In genomic region chr15:63237071-63237470, GRCh38 we compare ENCODE assay signal across 7 cellular contexts. TPM values are rescaled to one million over a fixed set of nuclear protein-coding genes. Genes with fewer than 3 reads are reported as not detected.
A peak's percentile ranks its signal among the peaks of the same experiment; 100 is the strongest.
DNase-seq lines count a peak whose midpoint lies in the region; ATAC-seq, FAIRE-seq and TF ChIP-seq lines count a peak whose summit lies in the region.
"Not testable (repeated sequence)": the region's sequence is repeated elsewhere in the genome, so short reads cannot be mapped to it uniquely, and the experiment has no call there.

No MANE protein-coding gene starts in this region.

- H3F3A ChIP-seq in PC-3 (ENCODE audit: low read length, unreplicated experiment), result not testable (repeated sequence)

- ATAC-seq in CD4-positive, alpha-beta T cell (ENCODE audit: poor library complexity); PC-3; natural killer cell: not testable (repeated sequence)

- not testable (repeated sequence) for H3K4me3 Mint-ChIP-seq in CD4-positive, alpha-beta T cell; activated CD4-positive, alpha-beta T cell treated with anti-CD3 and anti-CD28 coated beads, Interleukin-2, amount 10 ng/mL, durations not matched to agents 24 days and 14 days; activated naive CD8-positive, alpha-beta T cell treated with anti-CD3 and anti-CD28 coated beads for 36 hours; natural killer cell

- H4K20me1 ChIP-seq in PC-3 (ENCODE audit: low read length), result not testable (repeated sequence)

- H3K9me3 Mint-ChIP-seq in CD4-positive, alpha-beta T cell; activated CD4-positive, alpha-beta T cell treated with anti-CD3 and anti-CD28 coated beads, Interleukin-2, amount 10 ng/mL, durations not matched to agents 24 days and 14 days; activated naive CD8-positive, alpha-beta T cell treated with anti-CD3 and anti-CD28 coated beads for 36 hours; natural killer cell: not testable (repeated sequence)

- not testable (repeated sequence) for H3K4me3 ChIP-seq in PC-3 (ENCODE audit: low read length)

- CTCF ChIA-PET in CD4-positive, alpha-beta T cell (lab: Charles Lee), result interaction anchor here (1.0 to 1.9 kb wide), 3 partner anchors 15 to 79 kb away, joined by 3 to 4 read pairs (median 3); partner anchors contain the start of gene RPS27L
- CTCF ChIA-PET in PC-3 (lab: Charles Lee), result not testable (repeated sequence)

- peak; percentile 35 for FAIRE-seq in urothelium cell line (lab: Jason Lieb, UNC)

- not testable (repeated sequence) for H3K27ac ChIP-seq in CD4-positive, alpha-beta T cell (ENCODE audit: low read depth, low read length)
- 0 out of 2 replicates have a peak overlapping the region, but pooled peaks have one; percentile 77 for H3K27ac ChIP-seq in PC-3 (ENCODE audit: low read length)

- DNase-seq in CD4-positive, alpha-beta T cell; PC-3; activated CD4-positive, alpha-beta T cell treated with anti-CD3 and anti-CD28 coated beads, Interleukin-2, amount 10 ng/mL, durations not matched to agents 24 days and 14 days; activated naive CD8-positive, alpha-beta T cell treated with anti-CD3 and anti-CD28 coated beads for 36 hours; natural killer cell; urothelium cell line (ENCODE audit: low spot score): not testable (repeated sequence)
- DNase-seq in dermis blood vessel endothelial cell, result peak; percentile 28

- not testable (repeated sequence) for TF ChIP-seq CTCF in CD4-positive, alpha-beta T cell (IDR thresholded peaks at IDR 0.05); PC-3 (conservative IDR thresholded peaks at IDR 0.05; ENCODE audit: low read depth, low read length); natural killer cell (IDR thresholded peaks at IDR 0.05)

- H3K27me3 Mint-ChIP-seq in CD4-positive, alpha-beta T cell; activated CD4-positive, alpha-beta T cell treated with anti-CD3 and anti-CD28 coated beads, Interleukin-2, amount 10 ng/mL, durations not matched to agents 24 days and 14 days; activated naive CD8-positive, alpha-beta T cell treated with anti-CD3 and anti-CD28 coated beads for 36 hours; natural killer cell (ENCODE audit: low read depth in 2 of 2): not testable (repeated sequence)

- H3K9me3 ChIP-seq in CD4-positive, alpha-beta T cell (ENCODE audit: control insufficient read depth, low read length); PC-3 (ENCODE audit: low read length): not testable (repeated sequence)

- H2AFZ ChIP-seq in PC-3 (ENCODE audit: low read length), result not testable (repeated sequence)

- not testable (repeated sequence) for H3K4me2 ChIP-seq in PC-3 (ENCODE audit: low read length)

- H3K9ac ChIP-seq in PC-3 (ENCODE audit: low read length), result not testable (repeated sequence)

- H3K9me2 ChIP-seq in PC-3 (replicated peaks; ENCODE audit: low read length), result not testable (repeated sequence)

- not testable (repeated sequence) for H3K79me2 ChIP-seq in PC-3 (ENCODE audit: low read length)

- H3K27ac Mint-ChIP-seq in CD4-positive, alpha-beta T cell, result peak overlapping the region; percentile 33
- peak overlapping the region; percentile 35 for H3K27ac Mint-ChIP-seq in activated CD4-positive, alpha-beta T cell treated with anti-CD3 and anti-CD28 coated beads, Interleukin-2, amount 10 ng/mL, durations not matched to agents 24 days and 14 days
- H3K27ac Mint-ChIP-seq in activated naive CD8-positive, alpha-beta T cell treated with anti-CD3 and anti-CD28 coated beads for 36 hours, result peak overlapping the region; percentile 1
- H3K27ac Mint-ChIP-seq in natural killer cell, result peak overlapping the region; percentile 72 to 78

- H3K4me1 Mint-ChIP-seq in CD4-positive, alpha-beta T cell (ENCODE audit: low read depth), result peaks cover 83% of the 10 kb centered on the region
- peaks cover 49% of the 10 kb centered on the region for H3K4me1 Mint-ChIP-seq in activated CD4-positive, alpha-beta T cell treated with anti-CD3 and anti-CD28 coated beads, Interleukin-2, amount 10 ng/mL, durations not matched to agents 24 days and 14 days
- H3K4me1 Mint-ChIP-seq in activated naive CD8-positive, alpha-beta T cell treated with anti-CD3 and anti-CD28 coated beads for 36 hours, result peaks cover 68% of the 10 kb centered on the region
- H3K4me1 Mint-ChIP-seq in natural killer cell, result peaks cover 83% of the 10 kb centered on the region in 2 donors

- H3K36me3 Mint-ChIP-seq in CD4-positive, alpha-beta T cell (ENCODE audit: low read depth), result peaks cover 32% of the 10 kb centered on the region
- H3K36me3 Mint-ChIP-seq in activated CD4-positive, alpha-beta T cell treated with anti-CD3 and anti-CD28 coated beads, Interleukin-2, amount 10 ng/mL, durations not matched to agents 24 days and 14 days (ENCODE audit: low read depth), result peaks cover 42% of the 10 kb centered on the region
- H3K36me3 Mint-ChIP-seq in activated naive CD8-positive, alpha-beta T cell treated with anti-CD3 and anti-CD28 coated beads for 36 hours, result peaks cover 66% of the 10 kb centered on the region
- not testable (repeated sequence) for H3K36me3 Mint-ChIP-seq in natural killer cell

- intact Hi-C loops in CD4-positive, alpha-beta T cell (cut with DNase I, micrococcal nuclease); activated CD4-positive, alpha-beta T cell treated with anti-CD3 and anti-CD28 coated beads, Interleukin-2, amount 10 ng/mL, durations not matched to agents 24 days and 14 days (cut with micrococcal nuclease); natural killer cell (cut with micrococcal nuclease): not testable (repeated sequence)
- intact Hi-C loops in PC-3 (cut with micrococcal nuclease), result loop anchor here (2.0 kb wide), 1 partner anchor 38 kb away; no protein-coding TSS in a partner anchor

- not testable (repeated sequence) for H3K36me3 ChIP-seq in PC-3 (ENCODE audit: low read depth, low read length)

- peaks cover 55% of the 10 kb centered on the region for H3K4me1 ChIP-seq in PC-3 (ENCODE audit: insufficient read depth, low read length)

- not testable (repeated sequence) for BruUV-seq in PC-3 (replicated peaks; lab: Mats Ljungman, UMichigan)

- not testable (repeated sequence) for H3K27me3 ChIP-seq in CD4-positive, alpha-beta T cell (ENCODE audit: control insufficient read depth, insufficient read depth, low read length); PC-3 (ENCODE audit: low read length)

- POLR2A ChIA-PET in CD4-positive, alpha-beta T cell (lab: Charles Lee), result interaction anchor here (1.6 to 3.0 kb wide), 3 partner anchors 11 to 189 kb away, joined by 4 to 23 read pairs (median 6); no protein-coding TSS in a partner anchor
- POLR2A ChIA-PET in PC-3 (lab: Charles Lee; ENCODE audit: unreplicated experiment), result not testable (repeated sequence)

RNA-seq across cellular contexts. Expression of gene APH1B, which starts 40.3 kb away (rescaled TPM):
- 10 to 100 TPM in 1 of 2 experiments, 1 to 10 TPM in 1; 9.3 to 11.6 TPM for total RNA-seq in CD4-positive, alpha-beta T cell
- total RNA-seq in PC-3 (2014; rRNA removed), result 2.6 and 2.8 TPM in 2 replicates
- 3.7 and 3.8 TPM in 2 replicates for total RNA-seq in activated CD4-positive, alpha-beta T cell treated with anti-CD3 and anti-CD28 coated beads, Interleukin-2, amount 10 ng/mL, durations not matched to agents 24 days and 14 days
- total RNA-seq in activated naive CD8-positive, alpha-beta T cell treated with anti-CD3 and anti-CD28 coated beads for 36 hours, result 1 to 10 TPM; 9.3 to 9.4 TPM
- 24.2 and 28.2 TPM in 2 replicates for total RNA-seq in dermis blood vessel endothelial cell
- total RNA-seq in natural killer cell, result 10 to 100 TPM in 1 of 3 donors, 1 to 10 TPM in 2; 8.6 to 12.4 (median 9.9) TPM

RNA-seq across cellular contexts. Expression of gene RAB8B, which starts 47.7 kb away (rescaled TPM):
- total RNA-seq in CD4-positive, alpha-beta T cell, result 10 to 100 TPM; 74.5 to 75.2 TPM
- total RNA-seq in PC-3 (2014; rRNA removed) (6.2 and 8.5 TPM in 2 replicates), dermis blood vessel endothelial cell (81.5 and 95.7 TPM in 2 replicates), natural killer cell (100 to 1,000 TPM; 128 to 155 (median 137) TPM)
- total RNA-seq in activated CD4-positive, alpha-beta T cell treated with anti-CD3 and anti-CD28 coated beads, Interleukin-2, amount 10 ng/mL, durations not matched to agents 24 days and 14 days, result 186 and 187 TPM in 2 replicates
- total RNA-seq in activated naive CD8-positive, alpha-beta T cell treated with anti-CD3 and anti-CD28 coated beads for 36 hours, result 100 to 1,000 TPM; 231 to 239 TPM

Comparison
In these comparisons a context has a peak if more than half of its experiments do, and no peak if none do; other contexts are left out.
1. H3K27ac Mint-ChIP-seq: peak in every context shown above with its lines; median percentile 75 in natural killer cell; 35 in activated CD4-positive, alpha-beta T cell treated with anti-CD3 and anti-CD28 coated beads, Interleukin-2, amount 10 ng/mL, durations not matched to agents 24 days and 14 days; 33 in CD4-positive, alpha-beta T cell; 1 in activated naive CD8-positive, alpha-beta T cell treated with anti-CD3 and anti-CD28 coated beads for 36 hours.